Comparison of ENCODE assay signal across 12 cellular contexts in genomic region chr2:9110893-9111569, GRCh38.
DNase-seq lines count a peak whose midpoint lies in the region; ATAC-seq, FAIRE-seq and TF ChIP-seq lines count a peak whose summit lies in the region.
"Had no signal": no experiment of that assay in that cellular context is flagged by ENCODE, and none has a peak within 500 bp of the region (broad histone marks: within the 10 kb centered on the region; RNA-seq: fewer than 3 reads in every experiment).

No MANE protein-coding gene starts in this region.

- peak; percentile 58 for TF ChIP-seq CTCF in HepG2 (CRISPR knock-in tag; IDR thresholded peaks at IDR 0.05)
- TF ChIP-seq CTCF in right lobe of liver (IDR thresholded peaks at IDR 0.05), result no peak
- peak; percentile 14 for TF ChIP-seq CTCF in fibroblast of mammary gland (conservative IDR thresholded peaks at IDR 0.05; ENCODE audit: control insufficient read depth, insufficient read depth, low read depth, low read length)
- no peak for TF ChIP-seq CTCF in lower leg skin (IDR thresholded peaks at IDR 0.05)

- TF ChIP-seq POLR2A in HepG2 (IDR thresholded peaks at IDR 0.05; ENCODE audit: insufficient read depth in 1 of 2, low read depth in 2 of 2, low read length in 2 of 2) (no peak), right lobe of liver (IDR thresholded peaks at IDR 0.05) (no peak), lower leg skin (IDR thresholded peaks at IDR 0.05) (no peak)

- POLR2A ChIA-PET in HepG2 (lab: Yijun Ruan, JAX), result no interaction called here

- H3K4me3 ChIP-seq in HepG2 (replicated peaks in 1 of 3; ENCODE audit: insufficient read depth in 1 of 3, low read depth in 2 of 3, low read length in 3 of 3) (no peak overlapping the region), right lobe of liver (no peak overlapping the region), SJSA1 (no peak overlapping the region), fibroblast of mammary gland (ENCODE audit: control insufficient read depth, low read depth, low read length) (no peak overlapping the region), lower leg skin (ENCODE audit: low read depth, poor library complexity, severe bottlenecking) (no peak overlapping the region)
- H3K4me3 ChIP-seq: adrenal gland; BLaER1 treated with 17β-estradiol and CSF1 and Interleukin-3, amounts not matched to agents 10 nM and 100 nM had no signal

- intact Hi-C loops in HepG2 (cut with micrococcal nuclease; ENCODE audit: unreplicated experiment) (no loop called here), right lobe of liver (cut with DNase I) (no loop called here), lower leg skin (cut with DNase I; ENCODE audit: low total_unique reads) (no loop called here)

- 48% methylated on average over 15 of the region's 15 CpGs for WGBS in HepG2 (ENCODE audit: low lambda C conversion rate)
- 79% methylated on average over 8 of the region's 15 CpGs for WGBS in right lobe of liver (ENCODE audit: insufficient coverage, low coverage, low lambda C conversion rate, missing lambda C conversion rate)
- WGBS in lower leg skin, 2 donors, result 95 to 96% methylated on average over 15 of the region's 15 CpGs

- H3K9ac ChIP-seq in HepG2 (ENCODE audit: insufficient read depth, low read depth, low read length), result no peak overlapping the region
- H3K9ac ChIP-seq: BLaER1 treated with 17β-estradiol and CSF1 and Interleukin-3, amounts not matched to agents 10 nM and 100 nM had no signal

- no peaks in the 10 kb centered on the region for H3K9me3 ChIP-seq in HepG2 (ENCODE audit: low read length)
- H3K9me3 ChIP-seq in right lobe of liver, result no peaks in the 10 kb centered on the region
- H3K9me3 ChIP-seq in SJSA1 (replicated peaks), result no peaks in the 10 kb centered on the region
- H3K9me3 ChIP-seq: adrenal gland had no signal

- CTCF ChIA-PET in HepG2 (lab: Yijun Ruan, JAX; ENCODE audit: low intra/inter-chr PET ratio, low total read pairs), result no interaction called here

- TF ChIP-seq EP300 in HepG2 (IDR thresholded peaks at IDR 0.05; ENCODE audit: low read depth in 2 of 2, low read length in 2 of 2) (no peak), HepG2 (CRISPR knock-in tag; IDR thresholded peaks at IDR 0.05; ENCODE audit: borderline replicate concordance) (no peak)

- H3K27ac ChIP-seq in HepG2 (ENCODE audit: extremely low read length, insufficient read depth, low read length) (no peak overlapping the region), right lobe of liver (no peak overlapping the region), SJSA1 (peak overlapping the region; percentile 74)
- H3K27ac ChIP-seq: adrenal gland; BLaER1 treated with 17β-estradiol and CSF1 and Interleukin-3, amounts not matched to agents 10 nM and 100 nM had no signal

- H3K36me3 ChIP-seq in HepG2 (replicated peaks in 1 of 2; ENCODE audit: control insufficient read depth in 1 of 2, insufficient read depth in 2 of 2, low read length in 2 of 2) (no peaks in the 10 kb centered on the region), right lobe of liver (no peaks in the 10 kb centered on the region), SJSA1 (no peaks in the 10 kb centered on the region)
- H3K36me3 ChIP-seq: adrenal gland; BLaER1 treated with 17β-estradiol and CSF1 and Interleukin-3, amounts not matched to agents 10 nM and 100 nM had no signal

- DNase-seq in HepG2 (ENCODE audit: low spot score) (no peak), right lobe of liver (no peak), SJSA1 (ENCODE audit: low read depth in 1 of 2, low spot score in 2 of 2) (peak; percentile 55 to 65), fibroblast of mammary gland (ENCODE audit: low read depth) (peak; percentile 28), NOMO-1 treated with dmso at 0.1 percent for 144 hours (lab: John Stamatoyannopoulos, UW; ENCODE audit: unreplicated experiment) (no peak), lower leg skin (ENCODE audit: low spot score in 2 of 2) (no peak), OCI-M1 (lab: John Stamatoyannopoulos, UW) (no peak)
- DNase-seq: activated CD8-positive, alpha-beta memory T cell treated with anti-CD3 and anti-CD28 coated beads for 24 hours; adrenal gland; NCI-H1417 treated with DMSO at 0.1 percent for 48 hours had no signal

- ATAC-seq in HepG2, result peak; percentile 64
- no peak for ATAC-seq in right lobe of liver
- no peak for ATAC-seq in GM18502 (IDR thresholded peaks at IDR 0.05; ENCODE audit: poor library complexity, unreplicated experiment)

- H3K27me3 ChIP-seq in HepG2 (ENCODE audit: control insufficient read depth in 1 of 2, insufficient read depth in 2 of 2, low read length in 2 of 2) (peaks cover 8 to 60% of the 10 kb centered on the region in 2 experiments; a peak in 4 of 5 replicates), right lobe of liver (no peaks in the 10 kb centered on the region), SJSA1 (replicated peaks) (no peaks in the 10 kb centered on the region)
- H3K27me3 ChIP-seq: adrenal gland had no signal

- no peak for TF ChIP-seq RAD21 in HepG2 (CRISPR knock-in tag; IDR thresholded peaks at IDR 0.05)

- H3K4me2 ChIP-seq in HepG2 (ENCODE audit: low read depth, low read length), result peak overlapping the region; percentile 19; the same call in 1 of the 2 replicates

- H2AFZ ChIP-seq in HepG2 (ENCODE audit: low read length), result no peak overlapping the region

- in situ Hi-C loops in HepG2 (cut with HindIII; ENCODE audit: extremely low pct_ligation_motif_present, low pct_unique_long_range_greater_than_20kb), result no loop called here

- no peaks in the 10 kb centered on the region for H4K20me1 ChIP-seq in HepG2 (ENCODE audit: insufficient read depth, low read length)
- H4K20me1 ChIP-seq: BLaER1 treated with 17β-estradiol and CSF1 and Interleukin-3, amounts not matched to agents 10 nM and 100 nM had no signal

- no peaks in the 10 kb centered on the region for H3K79me2 ChIP-seq in HepG2 (ENCODE audit: insufficient read depth, low read length)

- BruUV-seq in HepG2 (replicated peaks; lab: Mats Ljungman, UMichigan), result no TSS peak

- H3K4me1 ChIP-seq in HepG2 (ENCODE audit: insufficient read depth, low read length) (peaks cover 8% of the 10 kb centered on the region; the same call in 1 of the 2 replicates), right lobe of liver (no peaks in the 10 kb centered on the region), SJSA1 (replicated peaks) (peaks cover 29% of the 10 kb centered on the region)
- H3K4me1 ChIP-seq: adrenal gland had no signal

- FAIRE-seq in HepG2 (lab: Jason Lieb, UNC), result no peak

TF ChIP-seq in HepG2, 621 proteins besides CTCF, POLR2A, EP300 and RAD21 (continues in another document):
- TF ChIP-seq MTF2 (CRISPR knock-in tag; IDR thresholded peaks at IDR 0.05; ENCODE audit: borderline replicate concordance) (0 out of 2 replicates have a peak, but pooled peaks have one; percentile 38), ZNF160 (CRISPR knock-in tag; IDR thresholded peaks at IDR 0.05) (0 out of 2 replicates have a peak, but pooled peaks have one; percentile 34), ATF4 (CRISPR knock-in tag; IDR thresholded peaks at IDR 0.05) (no peak), ZNF382 (CRISPR knock-in tag; IDR thresholded peaks at IDR 0.05; ENCODE audit: borderline replicate concordance) (no peak), FOXO4 (CRISPR knock-in tag; conservative IDR thresholded peaks at IDR 0.05) (0 out of 2 replicates have a peak, but pooled peaks have one; percentile 52), ZFP91 (CRISPR knock-in tag; IDR thresholded peaks at IDR 0.05; ENCODE audit: borderline replicate concordance) (peak; percentile 40; the same call in 1 of the 2 replicates), ZFX (CRISPR knock-in tag; IDR thresholded peaks at IDR 0.05; ENCODE audit: low read depth) (peak; percentile 63; the same call in 1 of the 2 replicates), ZNF746 (CRISPR knock-in tag; IDR thresholded peaks at IDR 0.05) (no peak), HNF1B (CRISPR knock-in tag; IDR thresholded peaks at IDR 0.05) (no peak)

Comparison
In these comparisons a context has a peak if more than half of its experiments do, and no peak if none do; other contexts are left out.
1. CTCF ChIP-seq: peak in HepG2 (single experiment) and fibroblast of mammary gland (single experiment); none in right lobe of liver (0 of 4) and lower leg skin (0 of 3).
2. DNase-seq: peak in SJSA1 (2 of 2) and fibroblast of mammary gland (single experiment); none in HepG2 (single experiment), right lobe of liver (0 of 3), NOMO-1 treated with dmso at 0.1 percent for 144 hours (single experiment), lower leg skin (0 of 2) and OCI-M1 (single experiment).